In genomic region chr6:137233561-137234504, GRCh38 we compare ENCODE assay signal across 1 cellular context.
A peak's percentile ranks its signal among the peaks of the same experiment; 100 is the strongest.
TF ChIP-seq lines count a peak whose summit lies in the region.

No MANE protein-coding gene starts in this region.

TF ChIP-seq in GM12878, 131 proteins besides CTCF, POLR2A, EP300 and RAD21 (continued from another document):
- TF ChIP-seq PRDM15 (CRISPR knock-in tag; IDR thresholded peaks at IDR 0.05) = no peak
- TF ChIP-seq SPI1 (IDR thresholded peaks at IDR 0.05; ENCODE audit: borderline replicate concordance, insufficient read depth, low read depth, low read length) = peak; percentile 66; the same call in 1 of the 2 replicates
- no peak for TF ChIP-seq NFXL1 (IDR thresholded peaks at IDR 0.05; ENCODE audit: borderline replicate concordance)
- TF ChIP-seq IKZF2 (IDR thresholded peaks at IDR 0.05) = peak in 1 of 2 experiments; percentile 57; a peak in 3 of 4 replicates
- TF ChIP-seq IKZF1 (conservative IDR thresholded peaks at IDR 0.05) = peak; percentile 37; the same call in 1 of the 2 replicates
- TF ChIP-seq STAT1 (conservative IDR thresholded peaks at IDR 0.05) = no peak
- no peak for TF ChIP-seq HCFC1 (IDR thresholded peaks at IDR 0.05; ENCODE audit: low read length)
- 0 out of 2 replicates have a peak, but pooled peaks have one; percentile 39 for TF ChIP-seq EED (IDR thresholded peaks at IDR 0.05; ENCODE audit: low read depth)
- TF ChIP-seq RBBP5 (conservative IDR thresholded peaks at IDR 0.05) = no peak
- TF ChIP-seq GATAD2B (conservative IDR thresholded peaks at IDR 0.05; ENCODE audit: low read depth) = no peak
- TF ChIP-seq E2F4 (IDR thresholded peaks at IDR 0.05; ENCODE audit: low read depth, low read length) = no peak
